24 cellular contexts compared by ENCODE assay signal in the genomic region with DNA sequence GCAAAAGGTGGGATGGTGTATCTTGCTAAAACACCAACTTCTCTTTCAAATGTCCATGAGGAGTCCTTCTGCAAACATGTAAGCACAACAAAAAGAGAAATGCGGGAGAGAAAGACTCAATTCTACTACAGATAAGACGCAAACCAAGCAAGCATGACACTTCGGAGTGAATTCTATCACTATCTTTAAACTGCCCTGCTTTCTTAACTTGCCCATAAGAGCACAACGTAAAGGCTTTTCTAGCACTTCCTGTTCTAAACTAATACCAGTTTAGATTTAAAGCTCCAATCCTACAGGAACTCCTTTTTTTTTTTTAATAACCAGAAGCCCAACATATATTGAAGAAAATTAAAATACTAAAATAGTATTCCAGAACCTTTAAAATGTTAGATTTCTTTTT.
"Had no signal": no experiment of that assay in that cellular context is flagged by ENCODE, and none has a peak within 500 bp of the region (broad histone marks: within the 10 kb centered on the region; RNA-seq: fewer than 3 reads in every experiment).

No MANE protein-coding gene starts in this region.

- H3K4me3 Mint-ChIP-seq: activated CD4-positive, alpha-beta memory T cell treated with anti-CD3 and anti-CD28 coated beads, Interleukin-2, amount 10 ng/mL, durations not matched to agents 7 days and 5 days; activated CD4-positive, alpha-beta T cell treated with anti-CD3 and anti-CD28 coated beads, Interleukin-2, amount 10 ng/mL, durations not matched to agents 24 days and 14 days; activated naive CD4-positive, alpha-beta T cell treated with anti-CD3 and anti-CD28 coated beads, Interleukin-2, amount 10 ng/mL, durations not matched to agents 7 days and 5 days; activated naive CD8-positive, alpha-beta T cell treated with anti-CD3 and anti-CD28 coated beads, Interleukin-2, amount 10 ng/mL, durations not matched to agents 7 days and 5 days; activated T-cell treated with anti-CD3 and anti-CD28 coated beads, Interleukin-2, amount 50 U/mL, for 24 hours; neural crest cell; T-helper 2 cell treated with Interferon-gamma antibody and Interleukin-4, amounts not matched to agents 5 μg/mL and 100 μg/mL, for 36 hours had no signal

- H3K27ac Mint-ChIP-seq: activated CD4-positive, alpha-beta memory T cell treated with anti-CD3 and anti-CD28 coated beads, Interleukin-2, amount 10 ng/mL, durations not matched to agents 7 days and 5 days; activated CD4-positive, alpha-beta T cell treated with anti-CD3 and anti-CD28 coated beads, Interleukin-2, amount 10 ng/mL, durations not matched to agents 24 days and 14 days; activated naive CD4-positive, alpha-beta T cell treated with anti-CD3 and anti-CD28 coated beads, Interleukin-2, amount 10 ng/mL, durations not matched to agents 7 days and 5 days; activated naive CD8-positive, alpha-beta T cell treated with anti-CD3 and anti-CD28 coated beads, Interleukin-2, amount 10 ng/mL, durations not matched to agents 7 days and 5 days; activated T-cell treated with anti-CD3 and anti-CD28 coated beads, Interleukin-2, amount 50 U/mL, for 24 hours; naive thymus-derived CD8-positive, alpha-beta T cell; T-cell; T-helper 2 cell treated with Interferon-gamma antibody and Interleukin-4, amounts not matched to agents 5 μg/mL and 100 μg/mL, for 36 hours had no signal

- H3K27ac ChIP-seq: lower lobe of right lung, pancreas, thoracic aorta, vagina, WERI-Rb-1 had no signal

- H3K27me3 ChIP-seq: pancreas, spleen, upper lobe of left lung, vagina had no signal

- H3K36me3 ChIP-seq: lower lobe of right lung, pancreas, spleen, thoracic aorta, upper lobe of left lung, vagina, WERI-Rb-1 had no signal

- H3K36me3 Mint-ChIP-seq: naive thymus-derived CD8-positive, alpha-beta T cell had no signal

- DNase-seq: activated CD4-positive, alpha-beta memory T cell treated with anti-CD3 and anti-CD28 coated beads, Interleukin-2, amount 10 ng/mL, durations not matched to agents 7 days and 5 days; activated CD4-positive, alpha-beta T cell treated with anti-CD3 and anti-CD28 coated beads, Interleukin-2, amount 10 ng/mL, durations not matched to agents 24 days and 14 days; activated CD4-positive, CD25-positive, alpha-beta regulatory T cell treated with anti-CD3 and anti-CD28 coated beads, Interleukin-2, amount 50 U/mL, for 72 hours; activated CD8-positive, alpha-beta memory T cell treated with anti-CD3 and anti-CD28 coated beads, Interleukin-2, amount 50 U/mL, for 48 hours; activated gamma-delta T cell; activated naive CD4-positive, alpha-beta T cell treated with anti-CD3 and anti-CD28 coated beads, Interleukin-2, amount 10 ng/mL, durations not matched to agents 7 days and 5 days; activated naive CD8-positive, alpha-beta T cell treated with anti-CD3 and anti-CD28 coated beads, Interleukin-2, amount 10 ng/mL, durations not matched to agents 7 days and 5 days; activated T-cell treated with anti-CD3 and anti-CD28 coated beads, Interleukin-2, amount 50 U/mL, for 24 hours; central memory CD4-positive, alpha-beta T cell; kidney glomerular epithelial cell; lower lobe of right lung; naive thymus-derived CD8-positive, alpha-beta T cell; nucleus accumbens; pancreas; right cardiac atrium; spleen; stimulated activated naive CD4-positive, alpha-beta T cell treated with Interleukin-2 at 50 U/mL for 16 hours; T-cell; upper lobe of left lung; WERI-Rb-1 had no signal

- H3K9me3 ChIP-seq: lower lobe of right lung, spleen, thoracic aorta, upper lobe of left lung, vagina had no signal

- H3K4me3 ChIP-seq: lower lobe of right lung, pancreas, spleen, thoracic aorta, upper lobe of left lung, vagina had no signal

- H3K9me3 Mint-ChIP-seq: activated CD4-positive, alpha-beta T cell treated with anti-CD3 and anti-CD28 coated beads, Interleukin-2, amount 10 ng/mL, durations not matched to agents 24 days and 14 days; activated naive CD4-positive, alpha-beta T cell treated with anti-CD3 and anti-CD28 coated beads, Interleukin-2, amount 10 ng/mL, durations not matched to agents 7 days and 5 days; activated T-cell treated with anti-CD3 and anti-CD28 coated beads, Interleukin-2, amount 50 U/mL, for 24 hours; naive thymus-derived CD8-positive, alpha-beta T cell; T-cell; T-helper 2 cell treated with Interferon-gamma antibody and Interleukin-4, amounts not matched to agents 5 μg/mL and 100 μg/mL, for 36 hours had no signal

- H3K27me3 Mint-ChIP-seq: activated CD4-positive, alpha-beta memory T cell treated with anti-CD3 and anti-CD28 coated beads, Interleukin-2, amount 10 ng/mL, durations not matched to agents 7 days and 5 days; activated CD4-positive, alpha-beta T cell treated with anti-CD3 and anti-CD28 coated beads, Interleukin-2, amount 10 ng/mL, durations not matched to agents 24 days and 14 days; activated naive CD4-positive, alpha-beta T cell treated with anti-CD3 and anti-CD28 coated beads, Interleukin-2, amount 10 ng/mL, durations not matched to agents 7 days and 5 days; activated naive CD8-positive, alpha-beta T cell treated with anti-CD3 and anti-CD28 coated beads, Interleukin-2, amount 10 ng/mL, durations not matched to agents 7 days and 5 days; activated T-cell treated with anti-CD3 and anti-CD28 coated beads, Interleukin-2, amount 50 U/mL, for 24 hours; naive thymus-derived CD8-positive, alpha-beta T cell; T-cell had no signal

- ATAC-seq: naive thymus-derived CD8-positive, alpha-beta T cell; pancreas; T-cell had no signal
